ENCODE assay signal across 24 cellular contexts in genomic region chr12:23555808-23556207, GRCh38.
DNase-seq lines count a peak whose midpoint lies in the region; TF ChIP-seq lines count a peak whose summit lies in the region.
"Had no signal": no experiment of that assay in that cellular context is flagged by ENCODE, and none has a peak within 500 bp of the region (broad histone marks: within the 10 kb centered on the region; RNA-seq: fewer than 3 reads in every experiment).

No MANE protein-coding gene starts in this region.

- H3K4me1 ChIP-seq in mesendoderm (ENCODE audit: control insufficient read depth, low read depth, low read length) (no peaks in the 10 kb centered on the region), SJCRH30 (peaks cover 14% of the 10 kb centered on the region)
- H3K4me1 ChIP-seq: BLaER1 had no signal

- H3K9me3 ChIP-seq in SJCRH30 (replicated peaks), result no peaks in the 10 kb centered on the region
- H3K9me3 ChIP-seq: BLaER1, MG63 had no signal

- H3K9ac ChIP-seq in mesendoderm (ENCODE audit: low read length), result no peak overlapping the region
- H3K9ac ChIP-seq: BLaER1, GM23248 had no signal

- H2AK5ac ChIP-seq in mesendoderm (ENCODE audit: low read length), result no peak overlapping the region

- H3K27ac ChIP-seq in mesendoderm (ENCODE audit: low read depth, low read length) (no peak overlapping the region), SJCRH30 (no peak overlapping the region)
- H3K27ac ChIP-seq: BLaER1, brain microvascular endothelial cell, GM23248, VCaP had no signal

- no peak overlapping the region for H3K4ac ChIP-seq in mesendoderm (ENCODE audit: low read depth, low read length)

- WGBS in mesendoderm (ENCODE audit: extremely low coverage, insufficient coverage, low lambda C conversion rate), result no CpG with 5 or more reads among the region's 3 CpGs

- H3K18ac ChIP-seq in mesendoderm (ENCODE audit: low read length), result no peak overlapping the region

- POLR2A ChIA-PET in HEK293T (lab: Yijun Ruan, JAX), result no interaction called here

- no peak overlapping the region for H2BK5ac ChIP-seq in mesendoderm (ENCODE audit: low read length)

- H3K4me3 ChIP-seq in mesendoderm (ENCODE audit: low read length) (no peak overlapping the region), SJCRH30 (no peak overlapping the region)
- H3K4me3 ChIP-seq: BLaER1, GM23248, MG63 had no signal

- no peak overlapping the region for H3K56ac ChIP-seq in mesendoderm (ENCODE audit: low read length)

- H2BK15ac ChIP-seq in mesendoderm (replicated peaks; ENCODE audit: low read depth), result peak overlapping the region; percentile 74

- no peaks in the 10 kb centered on the region for H3K27me3 ChIP-seq in mesendoderm (ENCODE audit: insufficient read depth, low read length, poor library complexity)
- no peaks in the 10 kb centered on the region for H3K27me3 ChIP-seq in SJCRH30
- H3K27me3 ChIP-seq: BLaER1, brain microvascular endothelial cell, MG63 had no signal

- H3K23ac ChIP-seq in mesendoderm (ENCODE audit: low read length), result no peak overlapping the region

- H3K36me3 ChIP-seq in mesendoderm (ENCODE audit: control insufficient read depth, insufficient read depth, low read length) (no peaks in the 10 kb centered on the region), SJCRH30 (peaks cover 2% of the 10 kb centered on the region; the same call in 1 of the 2 replicates)
- H3K36me3 ChIP-seq: BLaER1, brain microvascular endothelial cell, MG63 had no signal

- peak; percentile 92 for DNase-seq in DMS53 (lab: John Stamatoyannopoulos, UW)
- no peak for DNase-seq in HEK293T (ENCODE audit: extremely low spot score)
- peak; percentile 12 for DNase-seq in NCI-H774 (lab: John Stamatoyannopoulos, UW)
- DNase-seq in mesendoderm, result no peak
- DNase-seq in activated CD4-positive, alpha-beta T cell treated with anti-CD3 and anti-CD28 coated beads for 1 hour, result no peak
- no peak for DNase-seq in nucleus accumbens (lab: John Stamatoyannopoulos, UW)
- no peak for DNase-seq in SJCRH30
- DNase-seq in SKM-1 treated with dmso at 0.1 percent for 144 hours (lab: John Stamatoyannopoulos, UW; ENCODE audit: unreplicated experiment), result no peak
- DNase-seq: activated CD4-positive, alpha-beta T cell treated with anti-CD3 and anti-CD28 coated beads for 4 hours; activated CD8-positive, alpha-beta T cell treated with anti-CD3 and anti-CD28 coated beads, Interleukin-2, amount 10 ng/mL, durations not matched to agents 7 days and 5 days; amniotic stem cell; brain microvascular endothelial cell; GM23248; KG1; kidney; MG63; midbrain; naive B cell; NCI-H526; SIG-M5; stimulated activated naive CD4-positive, alpha-beta T cell treated with Interleukin-2 at 50 U/mL for 16 hours; T1000 had no signal

- no peaks in the 10 kb centered on the region for H3K79me2 ChIP-seq in mesendoderm (ENCODE audit: control insufficient read depth, insufficient read depth, low read length)

- no peak overlapping the region for H2BK120ac ChIP-seq in mesendoderm (ENCODE audit: low read depth, low read length)

- CTCF ChIA-PET in HEK293T (lab: Yijun Ruan, JAX), result no interaction called here

- no peak overlapping the region for H4K5ac ChIP-seq in mesendoderm (ENCODE audit: low read length)

- no peak overlapping the region for H3K4me2 ChIP-seq in mesendoderm (ENCODE audit: low read length)
- H3K4me2 ChIP-seq: BLaER1 had no signal

- H4K8ac ChIP-seq in mesendoderm (ENCODE audit: low read depth, low read length), result no peak overlapping the region

- H3K79me1 ChIP-seq in mesendoderm (ENCODE audit: low read length), result no peaks in the 10 kb centered on the region

TF ChIP-seq in HEK293T, 16 proteins besides CTCF, POLR2A, EP300 and RAD21:
- no peak for TF ChIP-seq SP1 (IDR thresholded peaks at IDR 0.05)
- TF ChIP-seq FOXK2 (IDR thresholded peaks at IDR 0.05), result no peak
- no peak for TF ChIP-seq FOXA1 (IDR thresholded peaks at IDR 0.05)
- TF ChIP-seq L3MBTL2 (conservative IDR thresholded peaks at IDR 0.05), result no peak
- TF ChIP-seq LEF1 (IDR thresholded peaks at IDR 0.05; ENCODE audit: borderline replicate concordance), result no peak
- TF ChIP-seq PKNOX1 (IDR thresholded peaks at IDR 0.05), result peak; percentile 76

Comparison
In these comparisons a context has a peak if more than half of its experiments do, and no peak if none do; other contexts are left out.
1. DNase-seq: peak in DMS53 (single experiment) and NCI-H774 (single experiment); none in HEK293T (single experiment), mesendoderm (single experiment), activated CD4-positive, alpha-beta T cell treated with anti-CD3 and anti-CD28 coated beads for 1 hour (single experiment), nucleus accumbens (0 of 56), SJCRH30 (0 of 2) and SKM-1 treated with dmso at 0.1 percent for 144 hours (single experiment).